8 cellular contexts compared by ENCODE assay signal in the genomic region with DNA sequence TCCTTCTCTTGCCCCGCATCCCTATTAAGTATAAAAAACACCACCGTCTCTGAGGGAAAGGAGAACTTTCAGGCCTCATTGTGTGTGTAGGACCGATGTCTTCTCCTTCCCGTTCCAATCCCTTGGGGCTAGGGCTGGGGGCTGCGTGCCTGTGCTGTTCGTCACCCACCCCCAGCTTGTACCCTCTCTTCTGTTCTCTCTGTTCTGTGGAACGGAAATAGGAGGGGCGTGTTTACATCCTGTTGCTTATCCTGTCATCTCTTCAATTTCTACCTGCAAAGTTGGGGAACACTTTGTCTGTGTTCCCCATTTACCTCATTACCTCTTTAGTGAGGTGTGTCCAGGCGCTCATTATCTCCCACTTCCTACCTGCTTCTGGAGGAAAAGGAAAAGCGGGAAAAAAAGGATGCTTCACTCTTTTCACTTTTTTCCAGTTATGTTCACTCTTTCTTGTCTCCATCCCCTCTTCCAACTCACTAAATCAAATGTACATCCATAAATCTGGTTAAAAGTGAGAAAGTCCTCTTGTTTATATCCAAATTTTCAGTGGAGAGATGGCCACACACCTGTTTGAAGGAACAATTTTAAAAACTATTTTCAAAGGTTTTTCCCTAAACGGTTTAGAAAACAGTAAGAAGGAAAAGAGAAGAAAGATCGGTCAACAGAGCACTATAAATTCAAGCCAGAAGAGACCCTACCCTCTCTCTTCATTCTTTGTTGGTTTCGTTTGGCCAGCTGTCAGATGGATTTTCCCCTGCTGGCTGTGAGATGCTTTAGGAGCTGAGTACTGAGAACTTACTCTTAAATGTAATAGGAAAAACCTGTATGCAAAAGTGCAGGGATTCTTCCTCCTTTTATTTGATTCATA. TPM values are rescaled to one million over a fixed set of nuclear protein-coding genes. Genes with fewer than 3 reads are reported as not detected.
DNase-seq lines count a peak whose midpoint lies in the region; ATAC-seq and TF ChIP-seq lines count a peak whose summit lies in the region.

No MANE protein-coding gene starts in this region.

- peak overlapping the region; percentile 88 for H3K4me3 ChIP-seq in brain microvascular endothelial cell (ENCODE audit: low read depth, low read length)
- peak overlapping the region; percentile 24 to 96 for H3K4me3 ChIP-seq in left lung

- DNase-seq in NCI-H526 (lab: John Stamatoyannopoulos, UW): peak; percentile 67 to 71
- DNase-seq in NCI-H526 treated with DMSO at 0.1 percent for 48 hours (lab: John Stamatoyannopoulos, UW): no peak
- DNase-seq in T-helper 17 cell: peak in 2 of 3 donors; percentile 21 to 46
- no peak for DNase-seq in brain microvascular endothelial cell
- no peak for DNase-seq in left lung
- peak; percentile 56 to 88 (median 74) for DNase-seq in stimulated activated naive CD4-positive, alpha-beta T cell (lab: John Stamatoyannopoulos, UW)
- DNase-seq in GF-D8 (lab: John Stamatoyannopoulos, UW): no peak

- intact Hi-C loops in left lung (cut with DNase I): no loop called here

- ATAC-seq in HG03439 (IDR thresholded peaks at IDR 0.05; ENCODE audit: unreplicated experiment): peak; percentile 13
- ATAC-seq in T-helper 17 cell: peak; percentile 65
- peak; percentile 4 for ATAC-seq in left lung

- H3K4me1 ChIP-seq in left lung: peaks cover 18 to 72% of the 10 kb centered on the region in 2 donors

- in situ Hi-C loops in brain microvascular endothelial cell (cut with HindIII; ENCODE audit: low pct_ligation_motif_present, low sequenced_read_pairs): no loop called here

- H3K4me3 Mint-ChIP-seq in T-helper 17 cell: peak overlapping the region; percentile 99

- H3K27ac ChIP-seq in brain microvascular endothelial cell (no peak overlapping the region), left lung (peak overlapping the region; percentile 92)

- H3K9me3 ChIP-seq in T-helper 17 cell (ENCODE audit: control insufficient read depth, low read length, poor library complexity, severe bottlenecking) (no peaks in the 10 kb centered on the region), left lung (no peaks in the 10 kb centered on the region)

- H3K27me3 ChIP-seq in brain microvascular endothelial cell (replicated peaks) (no peaks in the 10 kb centered on the region), left lung (no peaks in the 10 kb centered on the region)

- TF ChIP-seq CTCF in brain microvascular endothelial cell (IDR thresholded peaks at IDR 0.05; ENCODE audit: low read depth, low read length, missing control alignments) (no peak), left lung (IDR thresholded peaks at IDR 0.05) (no peak)

- H3K27ac Mint-ChIP-seq in T-helper 17 cell: peak overlapping the region; percentile 97

- H3K36me3 ChIP-seq in brain microvascular endothelial cell (replicated peaks) (peaks cover 29% of the 10 kb centered on the region), left lung (peaks cover 0 to 31% of the 10 kb centered on the region in 2 donors)

- no peaks in the 10 kb centered on the region for H3K27me3 Mint-ChIP-seq in T-helper 17 cell

- peaks cover 65% of the 10 kb centered on the region for H3K4me1 Mint-ChIP-seq in T-helper 17 cell

- H3K36me3 Mint-ChIP-seq in T-helper 17 cell (ENCODE audit: low read depth): peaks cover 25% of the 10 kb centered on the region

RNA-seq across cellular contexts. Expression of a gene that starts 1.0 kb away (rescaled TPM):
- total RNA-seq in T-helper 17 cell (100 to 1,000 TPM; 567 to 927 TPM), left lung (100 to 1,000 TPM; 380 to 422 TPM)

RNA-seq across cellular contexts. Expression of a gene that starts 24.1 kb away (rescaled TPM):
- total RNA-seq in T-helper 17 cell (not detected), left lung (not detected)

RNA-seq across cellular contexts. Expression of a gene that starts 32.9 kb away (rescaled TPM):
- 10 to 100 TPM; 22.2 to 24.1 TPM for total RNA-seq in T-helper 17 cell
- total RNA-seq in left lung: 10 to 100 TPM; 19.6 to 20.8 TPM

RNA-seq across cellular contexts. Expression of a gene that starts 33.0 kb away (rescaled TPM):
- total RNA-seq in T-helper 17 cell: 1 to 10 TPM in 1 of 2 donors, under 1 TPM in 1; 0.70 to 1.7 TPM
- total RNA-seq in left lung: 1 to 10 TPM in 1 of 2 donors, under 1 TPM in 1; 0.82 to 1.2 TPM

RNA-seq across cellular contexts. Expression of a gene that starts 39.6 kb away (rescaled TPM):
- 10 to 100 TPM; 36.6 to 44.1 TPM for total RNA-seq in T-helper 17 cell
- total RNA-seq in left lung: 10 to 100 TPM; 28.9 to 32.0 TPM

Comparison
In these comparisons a context has a peak if more than half of its experiments do, and no peak if none do; other contexts are left out.
1. DNase-seq: peak in NCI-H526 (2 of 2), T-helper 17 cell (2 of 3) and stimulated activated naive CD4-positive, alpha-beta T cell (6 of 6); none in NCI-H526 treated with DMSO at 0.1 percent for 48 hours (single experiment), brain microvascular endothelial cell (single experiment), left lung (0 of 2) and GF-D8 (single experiment).
2. ATAC-seq: peak in every context shown above with its lines; median percentile 65 in T-helper 17 cell; 13 in HG03439; 4 in left lung.